ENCODE assay signal across 12 cellular contexts in the genomic region with DNA sequence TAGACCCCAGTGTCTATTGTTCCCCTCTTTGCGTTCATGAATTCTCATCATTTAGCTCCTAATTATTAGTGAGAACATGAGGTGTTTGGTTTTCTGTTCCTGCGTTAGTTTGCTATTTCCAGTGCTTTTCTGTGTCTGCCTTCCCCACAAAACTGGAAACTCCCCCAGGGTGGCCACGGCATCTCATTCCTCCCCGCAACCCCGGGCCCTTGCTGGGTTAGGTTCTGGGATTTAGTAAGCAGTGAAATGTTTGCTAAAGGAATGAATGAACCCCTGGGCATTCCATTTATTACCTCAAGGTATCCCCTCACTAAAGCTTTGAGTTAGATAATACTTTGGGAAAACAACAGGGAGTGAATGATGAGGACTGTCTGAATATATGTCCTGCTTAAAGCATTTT.
DNase-seq lines count a peak whose midpoint lies in the region; ATAC-seq and TF ChIP-seq lines count a peak whose summit lies in the region.
"Had no signal": no experiment of that assay in that cellular context is flagged by ENCODE, and none has a peak within 500 bp of the region (broad histone marks: within the 10 kb centered on the region; RNA-seq: fewer than 3 reads in every experiment).

No MANE protein-coding gene starts in this region.

- peak; percentile 32 to 73 for ATAC-seq in natural killer cell treated with Interleukin-12 subunit alpha and Interleukin-12 subunit beta and Interleukin-15 and Interleukin-18, amount 100 ng/mL, for 72 hours
- ATAC-seq in natural killer cell (no peak), HG02588 (IDR thresholded peaks at IDR 0.05; ENCODE audit: unreplicated experiment) (peak; percentile 53), WTC11 (no peak)
- ATAC-seq in stimulated activated naive CD8-positive, alpha-beta T cell treated with anti-CD3 and anti-CD28 coated beads, Interleukin-15, amount 100 ng/mL, for 72 hours, result peak; percentile 70

- H3K4me3 ChIP-seq in mesendoderm (ENCODE audit: low read length), result no peak overlapping the region
- H3K4me3 ChIP-seq: skin epidermis had no signal

- no peak overlapping the region for H2BK15ac ChIP-seq in mesendoderm (replicated peaks; ENCODE audit: low read depth)

- POLR2A ChIA-PET in WTC11 (lab: Charles Lee), result no interaction called here

- H3K79me1 ChIP-seq in mesendoderm (ENCODE audit: low read length), result no peaks in the 10 kb centered on the region

- H2AK5ac ChIP-seq in mesendoderm (ENCODE audit: low read length), result no peak overlapping the region

- H3K27ac Mint-ChIP-seq in natural killer cell treated with Interleukin-12 subunit alpha and Interleukin-12 subunit beta and Interleukin-15 and Interleukin-18, amount 100 ng/mL, for 72 hours, result peak overlapping the region; percentile 45 to 84
- no peak overlapping the region for H3K27ac Mint-ChIP-seq in natural killer cell
- no peak overlapping the region for H3K27ac Mint-ChIP-seq in stimulated activated naive CD8-positive, alpha-beta T cell treated with anti-CD3 and anti-CD28 coated beads, Interleukin-15, amount 100 ng/mL, for 72 hours
- no peak overlapping the region for H3K27ac Mint-ChIP-seq in WTC11

- H4K5ac ChIP-seq in mesendoderm (ENCODE audit: low read length), result no peak overlapping the region

- H3K4me3 Mint-ChIP-seq in natural killer cell treated with Interleukin-12 subunit alpha and Interleukin-12 subunit beta and Interleukin-15 and Interleukin-18, amount 100 ng/mL, for 72 hours, result peak overlapping the region; percentile 59
- no peak overlapping the region for H3K4me3 Mint-ChIP-seq in natural killer cell
- peak overlapping the region in 1 of 2 donors; percentile 0 for H3K4me3 Mint-ChIP-seq in stimulated activated naive CD8-positive, alpha-beta T cell treated with anti-CD3 and anti-CD28 coated beads, Interleukin-15, amount 100 ng/mL, for 72 hours
- no peak overlapping the region for H3K4me3 Mint-ChIP-seq in WTC11

- no peak overlapping the region for H3K18ac ChIP-seq in mesendoderm (ENCODE audit: low read length)

- H3K79me2 ChIP-seq in mesendoderm (ENCODE audit: control insufficient read depth, insufficient read depth, low read length), result no peaks in the 10 kb centered on the region

- no peak overlapping the region for H2BK5ac ChIP-seq in mesendoderm (ENCODE audit: low read length)

- intact Hi-C loops in natural killer cell (cut with micrococcal nuclease), result no loop called here

- H3K56ac ChIP-seq in mesendoderm (ENCODE audit: low read length), result no peak overlapping the region

- H3K4me1 Mint-ChIP-seq in natural killer cell treated with Interleukin-12 subunit alpha and Interleukin-12 subunit beta and Interleukin-15 and Interleukin-18, amount 100 ng/mL, for 72 hours (ENCODE audit: low read depth in 2 of 2), result peaks cover 0 to 18% of the 10 kb centered on the region in 2 donors
- H3K4me1 Mint-ChIP-seq in natural killer cell, result no peaks in the 10 kb centered on the region
- H3K4me1 Mint-ChIP-seq in stimulated activated naive CD8-positive, alpha-beta T cell treated with anti-CD3 and anti-CD28 coated beads, Interleukin-15, amount 100 ng/mL, for 72 hours, result peaks cover 9% of the 10 kb centered on the region
- peaks cover 7% of the 10 kb centered on the region; the same call in 1 of the 2 replicates for H3K4me1 Mint-ChIP-seq in WTC11

- no peak overlapping the region for H4K8ac ChIP-seq in mesendoderm (ENCODE audit: low read depth, low read length)

- no peak overlapping the region for H2BK120ac ChIP-seq in mesendoderm (ENCODE audit: low read depth, low read length)

- H3K4ac ChIP-seq in mesendoderm (ENCODE audit: low read depth, low read length), result no peak overlapping the region

- H3K9ac ChIP-seq in mesendoderm (ENCODE audit: low read length), result no peak overlapping the region
- H3K9ac ChIP-seq: KMS-11 had no signal

- H3K27me3 ChIP-seq in mesendoderm (ENCODE audit: insufficient read depth, low read length, poor library complexity), result no peaks in the 10 kb centered on the region

- H3K27me3 Mint-ChIP-seq in natural killer cell treated with Interleukin-12 subunit alpha and Interleukin-12 subunit beta and Interleukin-15 and Interleukin-18, amount 100 ng/mL, for 72 hours, result peaks cover 3 to 15% of the 10 kb centered on the region in 2 donors
- H3K27me3 Mint-ChIP-seq in natural killer cell (ENCODE audit: low read depth in 2 of 2), result no peaks in the 10 kb centered on the region
- no peaks in the 10 kb centered on the region for H3K27me3 Mint-ChIP-seq in stimulated activated naive CD8-positive, alpha-beta T cell treated with anti-CD3 and anti-CD28 coated beads, Interleukin-15, amount 100 ng/mL, for 72 hours
- no peaks in the 10 kb centered on the region for H3K27me3 Mint-ChIP-seq in WTC11 (ENCODE audit: low read depth)

- CTCF ChIA-PET in WTC11 (lab: Charles Lee), result interaction anchor here (0.8 to 2.7 kb wide), 5 partner anchors 51 to 168 kb away, joined by 3 to 10 read pairs (median 4); no protein-coding TSS in a partner anchor

- no peaks in the 10 kb centered on the region for H3K4me1 ChIP-seq in mesendoderm (ENCODE audit: control insufficient read depth, low read depth, low read length)

- TF ChIP-seq CTCF in natural killer cell (IDR thresholded peaks at IDR 0.05), result no peak
- TF ChIP-seq CTCF in VCaP (conservative IDR thresholded peaks at IDR 0.05), result no peak
- TF ChIP-seq CTCF in WTC11 (IDR thresholded peaks at IDR 0.05), result no peak

- peaks cover 5% of the 10 kb centered on the region for H3K36me3 Mint-ChIP-seq in natural killer cell treated with Interleukin-12 subunit alpha and Interleukin-12 subunit beta and Interleukin-15 and Interleukin-18, amount 100 ng/mL, for 72 hours
- H3K36me3 Mint-ChIP-seq in natural killer cell (no peaks in the 10 kb centered on the region), WTC11 (no peaks in the 10 kb centered on the region)

- H3K36me3 ChIP-seq in mesendoderm (ENCODE audit: control insufficient read depth, insufficient read depth, low read length), result no peaks in the 10 kb centered on the region

- H3K23ac ChIP-seq in mesendoderm (ENCODE audit: low read length), result no peak overlapping the region

- no CpG with 5 or more reads among the region's 5 CpGs for WGBS in mesendoderm (ENCODE audit: extremely low coverage, insufficient coverage, low lambda C conversion rate)

- no peak for DNase-seq in natural killer cell treated with Interleukin-12 subunit alpha and Interleukin-12 subunit beta and Interleukin-15 and Interleukin-18, amount 100 ng/mL, for 72 hours (ENCODE audit: low spot score)
- DNase-seq in natural killer cell (no peak), mesendoderm (no peak), NOMO-1 (lab: John Stamatoyannopoulos, UW; ENCODE audit: unreplicated experiment in 2 of 2) (no peak), WTC11 (ENCODE audit: low spot score) (no peak)
- DNase-seq in stimulated activated naive CD8-positive, alpha-beta T cell treated with anti-CD3 and anti-CD28 coated beads, Interleukin-15, amount 100 ng/mL, for 72 hours, result peak in 1 of 2 donors; percentile 64
- DNase-seq: activated effector memory CD4-positive, alpha-beta T cell treated with anti-CD3 and anti-CD28 coated beads, Interleukin-2, amount 50 U/mL, for 16 hours; EL had no signal

- H3K9me3 Mint-ChIP-seq in natural killer cell treated with Interleukin-12 subunit alpha and Interleukin-12 subunit beta and Interleukin-15 and Interleukin-18, amount 100 ng/mL, for 72 hours, result no peaks in the 10 kb centered on the region
- H3K9me3 Mint-ChIP-seq in natural killer cell (no peaks in the 10 kb centered on the region), WTC11 (peaks cover 3% of the 10 kb centered on the region; the same call in 1 of the 2 replicates)
- H3K9me3 Mint-ChIP-seq in stimulated activated naive CD8-positive, alpha-beta T cell treated with anti-CD3 and anti-CD28 coated beads, Interleukin-15, amount 100 ng/mL, for 72 hours, result peaks cover 0 to 8% of the 10 kb centered on the region in 2 donors

- 0 out of 2 replicates have a peak overlapping the region, but pooled peaks have one; percentile 26 for H3K27ac ChIP-seq in VCaP
- H3K27ac ChIP-seq in mesendoderm (ENCODE audit: low read depth, low read length), result no peak overlapping the region
- H3K27ac ChIP-seq: KMS-11 had no signal

- H3K4me2 ChIP-seq in mesendoderm (ENCODE audit: low read length), result no peak overlapping the region
- H3K4me2 ChIP-seq: KMS-11 had no signal

TF ChIP-seq in WTC11, 78 proteins besides CTCF, POLR2A, EP300 and RAD21 (continues in another document):
- TF ChIP-seq ZNF138 (CRISPR knock-in tag; conservative IDR thresholded peaks at IDR 0.05) (no peak), ETV6 (CRISPR knock-in tag; IDR thresholded peaks at IDR 0.05) (no peak), ZNF121 (CRISPR knock-in tag; IDR thresholded peaks at IDR 0.05) (no peak), RORB (CRISPR knock-in tag; IDR thresholded peaks at IDR 0.05) (no peak), IRF2 (CRISPR knock-in tag; IDR thresholded peaks at IDR 0.05; ENCODE audit: borderline replicate concordance, low read depth) (no peak), NFE2L1 (CRISPR knock-in tag; IDR thresholded peaks at IDR 0.05) (no peak), FOXP1 (CRISPR knock-in tag; IDR thresholded peaks at IDR 0.05; ENCODE audit: borderline replicate concordance) (no peak), GABPB1 (CRISPR knock-in tag; IDR thresholded peaks at IDR 0.05) (no peak)
- TF ChIP-seq, protein P1, sequence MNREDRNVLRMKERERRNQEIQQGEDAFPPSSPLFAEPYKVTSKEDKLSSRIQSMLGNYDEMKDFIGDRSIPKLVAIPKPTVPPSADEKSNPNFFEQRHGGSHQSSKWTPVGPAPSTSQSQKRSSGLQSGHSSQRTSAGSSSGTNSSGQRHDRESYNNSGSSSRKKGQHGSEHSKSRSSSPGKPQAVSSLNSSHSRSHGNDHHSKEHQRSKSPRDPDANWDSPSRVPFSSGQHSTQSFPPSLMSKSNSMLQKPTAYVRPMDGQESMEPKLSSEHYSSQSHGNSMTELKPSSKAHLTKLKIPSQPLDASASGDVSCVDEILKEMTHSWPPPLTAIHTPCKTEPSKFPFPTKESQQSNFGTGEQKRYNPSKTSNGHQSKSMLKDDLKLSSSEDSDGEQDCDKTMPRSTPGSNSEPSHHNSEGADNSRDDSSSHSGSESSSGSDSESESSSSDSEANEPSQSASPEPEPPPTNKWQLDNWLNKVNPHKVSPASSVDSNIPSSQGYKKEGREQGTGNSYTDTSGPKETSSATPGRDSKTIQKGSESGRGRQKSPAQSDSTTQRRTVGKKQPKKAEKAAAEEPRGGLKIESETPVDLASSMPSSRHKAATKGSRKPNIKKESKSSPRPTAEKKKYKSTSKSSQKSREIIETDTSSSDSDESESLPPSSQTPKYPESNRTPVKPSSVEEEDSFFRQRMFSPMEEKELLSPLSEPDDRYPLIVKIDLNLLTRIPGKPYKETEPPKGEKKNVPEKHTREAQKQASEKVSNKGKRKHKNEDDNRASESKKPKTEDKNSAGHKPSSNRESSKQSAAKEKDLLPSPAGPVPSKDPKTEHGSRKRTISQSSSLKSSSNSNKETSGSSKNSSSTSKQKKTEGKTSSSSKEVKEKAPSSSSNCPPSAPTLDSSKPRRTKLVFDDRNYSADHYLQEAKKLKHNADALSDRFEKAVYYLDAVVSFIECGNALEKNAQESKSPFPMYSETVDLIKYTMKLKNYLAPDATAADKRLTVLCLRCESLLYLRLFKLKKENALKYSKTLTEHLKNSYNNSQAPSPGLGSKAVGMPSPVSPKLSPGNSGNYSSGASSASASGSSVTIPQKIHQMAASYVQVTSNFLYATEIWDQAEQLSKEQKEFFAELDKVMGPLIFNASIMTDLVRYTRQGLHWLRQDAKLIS (CRISPR knock-in tag; IDR thresholded peaks at IDR 0.05; ENCODE audit: borderline replicate concordance), result no peak

Comparison
In these comparisons a context has a peak if more than half of its experiments do, and no peak if none do; other contexts are left out.
1. ATAC-seq: peak in natural killer cell treated with Interleukin-12 subunit alpha and Interleukin-12 subunit beta and Interleukin-15 and Interleukin-18, amount 100 ng/mL, for 72 hours (2 of 2), HG02588 (single experiment) and stimulated activated naive CD8-positive, alpha-beta T cell treated with anti-CD3 and anti-CD28 coated beads, Interleukin-15, amount 100 ng/mL, for 72 hours (single experiment); none in natural killer cell (0 of 3) and WTC11 (single experiment).
2. H3K27ac Mint-ChIP-seq: peak in natural killer cell treated with Interleukin-12 subunit alpha and Interleukin-12 subunit beta and Interleukin-15 and Interleukin-18, amount 100 ng/mL, for 72 hours (2 of 2); none in natural killer cell (0 of 2), stimulated activated naive CD8-positive, alpha-beta T cell treated with anti-CD3 and anti-CD28 coated beads, Interleukin-15, amount 100 ng/mL, for 72 hours (0 of 2) and WTC11 (single experiment).